8 cellular contexts compared by ENCODE assay signal in the genomic region with DNA sequence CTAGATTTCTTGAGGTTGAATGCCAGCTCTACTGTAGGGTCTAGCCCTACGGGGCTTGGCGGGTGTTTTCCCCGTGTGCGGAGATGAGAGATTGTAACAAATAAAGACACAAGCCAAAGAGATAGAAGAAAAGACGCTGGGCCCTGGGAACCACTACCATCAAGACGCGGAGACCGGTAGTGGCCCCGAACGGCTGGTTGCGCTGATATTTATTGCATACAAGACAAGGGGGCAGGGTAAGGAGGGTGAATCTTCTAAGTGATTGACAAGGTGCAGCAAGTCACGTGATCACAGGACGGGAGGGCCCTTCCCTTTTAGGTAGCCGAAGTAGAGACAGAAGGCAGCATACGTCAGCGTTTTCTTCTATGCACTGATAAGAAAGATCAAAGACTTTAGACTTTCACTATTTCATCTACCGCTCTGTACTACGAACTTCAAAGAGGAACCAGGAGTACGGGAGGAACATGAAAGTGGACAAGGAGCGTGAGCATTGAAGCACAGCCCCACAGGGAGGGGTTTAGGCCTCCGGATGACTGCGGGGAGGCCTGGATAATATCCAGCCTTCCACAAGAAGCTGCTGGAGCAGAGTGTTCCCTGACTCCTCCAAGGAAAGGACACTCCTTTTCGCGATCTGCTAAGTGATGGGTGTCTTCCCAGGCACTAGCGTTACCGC. TPM values are rescaled to one million over a fixed set of nuclear protein-coding genes. Genes with fewer than 3 reads are reported as not detected.
DNase-seq lines count a peak whose midpoint lies in the region; ATAC-seq and TF ChIP-seq lines count a peak whose summit lies in the region.
"Not testable (repeated sequence)": the region's sequence is repeated elsewhere in the genome, so short reads cannot be mapped to it uniquely, and the experiment has no call there.

No MANE protein-coding gene starts in this region.

- H3K27ac ChIP-seq in rectal smooth muscle tissue (ENCODE audit: low read depth, low read length): peak overlapping the region; percentile 73
- H3K27ac ChIP-seq in thymus (ENCODE audit: low read depth): peak overlapping the region; percentile 19

- peak overlapping the region; percentile 81 for H3K4me3 Mint-ChIP-seq in activated B cell treated with CpG ODN at 0.5 μM for 24 hours
- peak overlapping the region; percentile 80 to 81 for H3K4me3 Mint-ChIP-seq in effector memory CD8-positive, alpha-beta T cell

- POLR2A ChIA-PET in activated B cell treated with CpG ODN at 0.5 μM for 24 hours (lab: Charles Lee): interaction anchor here (0.6 to 4.7 kb wide), 10 partner anchors 10 to 283 kb away, joined by 3 to 56 read pairs (median 4); a partner anchor contains a TSS

- H3K4me1 ChIP-seq in rectal smooth muscle tissue (ENCODE audit: control insufficient read depth, insufficient read depth, low read length) (peaks cover 17% of the 10 kb centered on the region), thymus (ENCODE audit: control insufficient read depth, insufficient read depth, low read length) (peaks cover 11% of the 10 kb centered on the region)

- H3K27me3 ChIP-seq in rectal smooth muscle tissue (ENCODE audit: control insufficient read depth, insufficient read depth, low read length): not testable (repeated sequence)
- H3K27me3 ChIP-seq in thymus (ENCODE audit: control insufficient read depth, insufficient read depth): peaks cover 34% of the 10 kb centered on the region

- peak overlapping the region; percentile 86 for H3K27ac Mint-ChIP-seq in activated B cell treated with CpG ODN at 0.5 μM for 24 hours
- H3K27ac Mint-ChIP-seq in effector memory CD8-positive, alpha-beta T cell: peak overlapping the region; percentile 88 to 92

- WGBS in thymus: 12% methylated on average over 26 of the region's 26 CpGs

- H3K9me3 ChIP-seq in thymus (ENCODE audit: control insufficient read depth): not testable (repeated sequence)

- peaks cover 40% of the 10 kb centered on the region for H3K4me1 Mint-ChIP-seq in activated B cell treated with CpG ODN at 0.5 μM for 24 hours
- peaks cover 18 to 28% of the 10 kb centered on the region in 2 donors for H3K4me1 Mint-ChIP-seq in effector memory CD8-positive, alpha-beta T cell (ENCODE audit: low read depth in 2 of 2)

- not testable (repeated sequence) for H3K27me3 Mint-ChIP-seq in activated B cell treated with CpG ODN at 0.5 μM for 24 hours; effector memory CD8-positive, alpha-beta T cell

- intact Hi-C loops in activated B cell treated with CpG ODN at 0.5 μM for 24 hours (cut with micrococcal nuclease): loop anchor here (1.0 to 10.0 kb wide), 10 partner anchors 25 to 642 kb away; a partner anchor contains a TSS

- H3K4me3 ChIP-seq in GM08714 (ENCODE audit: low read length): peak overlapping the region; percentile 48; the same call in 1 of the 2 replicates
- peak overlapping the region; percentile 30 for H3K4me3 ChIP-seq in rectal smooth muscle tissue (ENCODE audit: low read length)
- H3K4me3 ChIP-seq in thymus (ENCODE audit: low read length): not testable (repeated sequence)

- CTCF ChIA-PET in activated B cell treated with CpG ODN at 0.5 μM for 24 hours (lab: Charles Lee): interaction anchor here (1.1 to 3.4 kb wide), 16 partner anchors 11 to 542 kb away, joined by 3 to 63 read pairs (median 8); a partner anchor contains a TSS

- DNase-seq in NCI-H226 (peak; percentile 31), activated B cell treated with CpG ODN at 0.5 μM for 24 hours (peak; percentile 48), kidney tubule cell (ENCODE audit: low spot score) (peak; percentile 34)
- DNase-seq in activated gamma-delta T cell treated with anti-CD3 and anti-CD28 coated beads, Interleukin-2, amount 50 U/mL, for 16 hours (ENCODE audit: low read depth): peak; percentile 52
- DNase-seq in effector memory CD8-positive, alpha-beta T cell: peak; percentile 59 to 69 (median 62)

- H3K36me3 Mint-ChIP-seq in activated B cell treated with CpG ODN at 0.5 μM for 24 hours (ENCODE audit: low read depth): not testable (repeated sequence)
- peaks cover 25% of the 10 kb centered on the region for H3K36me3 Mint-ChIP-seq in effector memory CD8-positive, alpha-beta T cell (ENCODE audit: insufficient read depth)

- not testable (repeated sequence) for H3K9me3 Mint-ChIP-seq in activated B cell treated with CpG ODN at 0.5 μM for 24 hours; effector memory CD8-positive, alpha-beta T cell

- not testable (repeated sequence) for TF ChIP-seq CTCF in activated B cell treated with CpG ODN at 0.5 μM for 24 hours (IDR thresholded peaks at IDR 0.05)

- H3K9ac ChIP-seq in rectal smooth muscle tissue (ENCODE audit: low read length): not testable (repeated sequence)

- not testable (repeated sequence) for H3K36me3 ChIP-seq in rectal smooth muscle tissue (ENCODE audit: control insufficient read depth, insufficient read depth, low read length); thymus (ENCODE audit: control insufficient read depth, insufficient read depth)

- peak; percentile 15 for ATAC-seq in activated B cell treated with CpG ODN at 0.5 μM for 24 hours (ENCODE audit: low read depth)
- ATAC-seq in effector memory CD8-positive, alpha-beta T cell (replicated peaks): peak; percentile 36

RNA-seq across cellular contexts. Expression of a gene that starts 3.0 kb away (rescaled TPM):
- total RNA-seq in activated B cell treated with CpG ODN at 0.5 μM for 24 hours: 3.6 and 4.2 TPM in 2 replicates
- polyA plus RNA-seq in thymus: 7.4 TPM

RNA-seq across cellular contexts. Expression of a gene that starts 11.0 kb away (rescaled TPM):
- total RNA-seq in activated B cell treated with CpG ODN at 0.5 μM for 24 hours: 10.4 and 11.8 TPM in 2 replicates
- polyA plus RNA-seq in thymus: 2.5 TPM

RNA-seq across cellular contexts. Expression of a gene that starts 24.0 kb away (rescaled TPM):
- 0.31 and 0.88 TPM in 2 replicates for total RNA-seq in activated B cell treated with CpG ODN at 0.5 μM for 24 hours
- polyA plus RNA-seq in thymus: 2.4 TPM

RNA-seq across cellular contexts. Expression of a gene that starts 33.2 kb away (rescaled TPM):
- total RNA-seq in activated B cell treated with CpG ODN at 0.5 μM for 24 hours: not detected in 2 replicates
- polyA plus RNA-seq in thymus: 11.2 TPM

RNA-seq across cellular contexts. Expression of a gene that starts 34.4 kb away (rescaled TPM):
- total RNA-seq in activated B cell treated with CpG ODN at 0.5 μM for 24 hours: 130 and 140 TPM in 2 replicates
- polyA plus RNA-seq in thymus: 368 TPM
